ENCODE assay signal across 1 cellular context in the genomic region with DNA sequence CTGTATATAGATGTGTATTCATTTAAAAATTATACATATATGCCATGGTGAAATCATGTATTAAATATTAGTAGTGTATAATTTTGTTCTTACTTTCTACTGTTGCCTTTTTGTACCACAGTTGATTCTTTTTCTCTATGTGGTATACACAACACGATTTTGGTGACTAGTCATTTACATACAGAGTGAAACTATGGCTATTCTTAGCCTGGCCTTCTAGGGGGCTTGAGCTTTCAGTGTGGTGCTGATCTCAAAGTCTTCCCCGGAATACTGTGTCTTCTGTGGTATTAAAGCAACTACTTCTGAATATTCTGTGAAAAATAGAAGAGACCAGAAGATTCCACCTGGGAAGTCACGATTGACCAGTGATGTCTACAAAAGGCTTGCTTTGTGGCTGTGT.
TF ChIP-seq lines count a peak whose summit lies in the region.

No MANE protein-coding gene starts in this region.

TF ChIP-seq in H1, 55 proteins besides CTCF, POLR2A, EP300 and RAD21:
- TF ChIP-seq CHD1 (IDR thresholded peaks at IDR 0.05; ENCODE audit: low read depth, low read length) (no peak), BACH1 (IDR thresholded peaks at IDR 0.05; ENCODE audit: low read length) (no peak), SP2 (IDR thresholded peaks at IDR 0.05; ENCODE audit: low read length) (no peak), RNF2 (IDR thresholded peaks at IDR 0.05; ENCODE audit: borderline replicate concordance, low read depth, low read length, missing control alignments, poor library complexity, severe bottlenecking) (no peak), ATF2 (IDR thresholded peaks at IDR 0.05; ENCODE audit: low read length) (no peak), EZH2 (IDR thresholded peaks at IDR 0.05; ENCODE audit: low read depth, low read length, severe bottlenecking) (no peak), BRCA1 (IDR thresholded peaks at IDR 0.05; ENCODE audit: low read depth, low read length) (no peak), KDM1A (IDR thresholded peaks at IDR 0.05; ENCODE audit: borderline replicate concordance, low read length) (no peak), SRF (IDR thresholded peaks at IDR 0.05; ENCODE audit: low read depth, low read length) (no peak), POLR2AphosphoS5 (IDR thresholded peaks at IDR 0.05; ENCODE audit: low read depth, low read length) (no peak), MAFK (IDR thresholded peaks at IDR 0.05; ENCODE audit: low read depth, low read length) (no peak), CBX5 (IDR thresholded peaks at IDR 0.05; ENCODE audit: low read depth, low read length) (no peak), HDAC6 (IDR thresholded peaks at IDR 0.05; ENCODE audit: low read depth, low read length) (no peak), SAP30 (IDR thresholded peaks at IDR 0.05; ENCODE audit: insufficient read depth, insufficient replicate concordance, low read length) (no peak), CHD7 (IDR thresholded peaks at IDR 0.05; ENCODE audit: insufficient replicate concordance, low read length) (no peak), POU5F1 (IDR thresholded peaks at IDR 0.05; ENCODE audit: low read depth, low read length) (no peak), TAF1 (IDR thresholded peaks at IDR 0.05; ENCODE audit: low read depth, low read length) (no peak)
TF ChIP-seq in H1: peak in this region for 0.
